In the genomic region with DNA sequence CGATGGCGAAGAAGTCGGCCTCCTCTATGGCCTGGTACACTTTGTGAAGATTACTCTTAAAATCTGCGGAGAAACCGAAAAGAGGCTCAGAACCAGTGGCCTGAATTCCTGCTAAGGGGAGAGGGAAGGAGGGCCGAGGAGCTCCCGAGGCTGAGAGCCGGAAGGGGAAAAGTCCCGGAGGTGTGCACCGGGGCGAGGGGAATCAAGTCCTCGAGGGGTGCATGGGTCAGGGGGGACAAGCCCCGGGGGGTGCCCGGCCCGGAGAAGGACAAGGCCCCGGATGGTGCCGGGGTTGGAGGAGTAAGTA, we compare ENCODE assay signal across 8 cellular contexts. TPM values are rescaled to one million over a fixed set of nuclear protein-coding genes. Genes with fewer than 3 reads are reported as not detected.
DNase-seq lines count a peak whose midpoint lies in the region; ATAC-seq, FAIRE-seq and TF ChIP-seq lines count a peak whose summit lies in the region.

No MANE protein-coding gene starts in this region.

- H3K9me3 Mint-ChIP-seq in naive thymus-derived CD8-positive, alpha-beta T cell: peaks cover 0 to 9% (median 0%) of the 10 kb centered on the region in 9 donors

- H3K36me3 Mint-ChIP-seq in naive thymus-derived CD8-positive, alpha-beta T cell: peaks cover 0 to 36% (median 11%) of the 10 kb centered on the region in 3 donors

- peaks cover 22 to 58% (median 50%) of the 10 kb centered on the region in 4 donors for H3K4me1 Mint-ChIP-seq in naive thymus-derived CD8-positive, alpha-beta T cell

- ATAC-seq in GM19035 (IDR thresholded peaks at IDR 0.05; ENCODE audit: unreplicated experiment): peak; percentile 5
- ATAC-seq in naive thymus-derived CD8-positive, alpha-beta T cell: no peak
- no peak for ATAC-seq in HG02763 (IDR thresholded peaks at IDR 0.05; ENCODE audit: unreplicated experiment)

- peak overlapping the region; percentile 84 to 98 (median 94) for H3K4me3 Mint-ChIP-seq in naive thymus-derived CD8-positive, alpha-beta T cell

- no peak for TF ChIP-seq CTCF in coronary artery (IDR thresholded peaks at IDR 0.05)

- no peak for FAIRE-seq in GM12892 (lab: Jason Lieb, UNC)

- no peaks in the 10 kb centered on the region for H3K27me3 ChIP-seq in MG63

- peak overlapping the region; percentile 92 to 99 (median 97) for H3K27ac Mint-ChIP-seq in naive thymus-derived CD8-positive, alpha-beta T cell

- peak overlapping the region; percentile 93 to 97 for H3K27ac ChIP-seq in coronary artery

- H3K27me3 Mint-ChIP-seq in naive thymus-derived CD8-positive, alpha-beta T cell: no peaks in the 10 kb centered on the region

- no peak for TF ChIP-seq POLR2A in GM12892 (IDR thresholded peaks at IDR 0.05; ENCODE audit: low read depth, low read length)

- peak overlapping the region; percentile 82 for H3K4me3 ChIP-seq in MG63
- H3K4me3 ChIP-seq in coronary artery: peak overlapping the region; percentile 91

- POLR2A ChIA-PET in naive thymus-derived CD8-positive, alpha-beta T cell (lab: Charles Lee): interaction anchor here (0.8 to 1.4 kb wide), 5 partner anchors 8 to 710 kb away, joined by 3 to 14 read pairs (median 3); a partner anchor contains a TSS

- DNase-seq in ACHN (peak; percentile 24), MG63 (no peak), coronary artery (ENCODE audit: low spot score) (no peak), MV-4-11 (lab: John Stamatoyannopoulos, UW) (no peak), GM12892 (ENCODE audit: insufficient read length) (no peak)
- DNase-seq in naive thymus-derived CD8-positive, alpha-beta T cell: peak in 1 of 10 donors; percentile 22

- in situ Hi-C loops in ACHN (cut with HindIII; ENCODE audit: low pct_ligation_motif_present, low pct_unique_long_range_greater_than_20kb, low sequenced_read_pairs): no loop called here

- no peaks in the 10 kb centered on the region for H3K9me3 ChIP-seq in MG63

- peaks cover 55% of the 10 kb centered on the region for H3K36me3 ChIP-seq in MG63

RNA-seq across cellular contexts. Expression of a gene that starts 0.5 kb away (rescaled TPM):
- total RNA-seq in MG63 (2014; rRNA removed; shearing (Covaris generic); ENCODE audit: low replicate concordance): 44.3 and 131 TPM in 2 replicates
- 10 to 100 TPM; 47.9 to 49.7 TPM for total RNA-seq in naive thymus-derived CD8-positive, alpha-beta T cell
- 10 to 100 TPM; 40.8 to 50.8 (median 44.0) TPM for polyA plus RNA-seq in naive thymus-derived CD8-positive, alpha-beta T cell
- polyA plus RNA-seq in GM12892 (2012; ENCODE audit: missing spikeins): 28.2 TPM

RNA-seq across cellular contexts. Expression of a gene that starts 3.2 kb away (rescaled TPM):
- 121 and 179 TPM in 2 replicates for total RNA-seq in MG63 (2014; rRNA removed; shearing (Covaris generic); ENCODE audit: low replicate concordance)
- total RNA-seq in naive thymus-derived CD8-positive, alpha-beta T cell: 10 to 100 TPM; 76.1 to 82.5 TPM
- polyA plus RNA-seq in naive thymus-derived CD8-positive, alpha-beta T cell: 10 to 100 TPM; 43.2 to 48.6 (median 46.5) TPM
- polyA plus RNA-seq in GM12892 (2012; ENCODE audit: missing spikeins): 42.1 TPM
